In the genomic region with DNA sequence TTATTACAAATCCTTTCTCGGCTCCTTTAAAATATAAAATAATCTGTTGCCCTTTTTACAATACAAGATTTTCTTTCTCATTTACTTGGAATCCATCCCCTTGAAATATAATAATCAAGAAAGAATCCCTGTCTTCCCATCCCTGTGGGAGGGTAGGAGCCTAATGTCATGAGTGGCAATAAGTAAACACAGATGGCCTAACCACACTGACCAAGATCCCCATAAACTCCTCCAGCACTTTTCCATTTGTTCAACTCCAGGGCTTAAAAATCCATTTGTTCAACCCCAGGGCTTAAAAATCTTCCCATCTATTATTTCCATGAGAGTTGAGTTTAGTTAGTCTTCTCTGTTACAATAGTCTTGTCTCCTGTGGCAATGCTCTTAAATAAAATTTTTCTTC, we compare ENCODE assay signal across 27 cellular contexts.
A peak's percentile ranks its signal among the peaks of the same experiment; 100 is the strongest.
DNase-seq lines count a peak whose midpoint lies in the region; ATAC-seq and TF ChIP-seq lines count a peak whose summit lies in the region.
"Had no signal": no experiment of that assay in that cellular context is flagged by ENCODE, and none has a peak within 500 bp of the region (broad histone marks: within the 10 kb centered on the region; RNA-seq: fewer than 3 reads in every experiment).

No MANE protein-coding gene starts in this region.

- H3K36me3 ChIP-seq in PC-3 (ENCODE audit: low read depth, low read length): no peaks in the 10 kb centered on the region
- H3K36me3 ChIP-seq: BE2C had no signal

- H2AFZ ChIP-seq in PC-3 (ENCODE audit: low read length): no peak overlapping the region

- H3K4me1 Mint-ChIP-seq in glutamatergic neuron (ENCODE audit: low read depth, unreplicated experiment) (peaks cover 14% of the 10 kb centered on the region), Calu3 (ENCODE audit: low read depth, unreplicated experiment) (peaks cover 15% of the 10 kb centered on the region)
- H3K4me1 Mint-ChIP-seq in activated T-helper 2 cell treated with anti-CD3 and anti-CD28 coated beads, Interferon-gamma antibody, Interleukin-2, Interleukin-4, amounts not matched to agents 10 μg/mL and 5 μg/mL and 100 μg/mL, durations not matched to agents 14 hours and 24 hours and 36 hours (ENCODE audit: low read depth): no peaks in the 10 kb centered on the region
- H3K4me1 Mint-ChIP-seq: CD4-positive, CD25-positive, alpha-beta regulatory T cell had no signal

- ATAC-seq in PC-3: peak; percentile 86
- no peak for ATAC-seq in HG02798 (IDR thresholded peaks at IDR 0.05; ENCODE audit: poor library complexity, unreplicated experiment)
- ATAC-seq: A549, HCT116 had no signal

- H3K9me3 ChIP-seq in PC-3 (ENCODE audit: low read length): no peaks in the 10 kb centered on the region
- H3K9me3 ChIP-seq: A549, BE2C, Caco-2 had no signal

- peak overlapping the region; percentile 79 for H3K27ac Mint-ChIP-seq in glutamatergic neuron (ENCODE audit: unreplicated experiment)
- no peak overlapping the region for H3K27ac Mint-ChIP-seq in Calu3 (ENCODE audit: unreplicated experiment)
- H3K27ac Mint-ChIP-seq in activated T-helper 2 cell treated with anti-CD3 and anti-CD28 coated beads, Interferon-gamma antibody, Interleukin-2, Interleukin-4, amounts not matched to agents 10 μg/mL and 5 μg/mL and 100 μg/mL, durations not matched to agents 14 hours and 24 hours and 36 hours: no peak overlapping the region
- H3K27ac Mint-ChIP-seq: CD4-positive, CD25-positive, alpha-beta regulatory T cell had no signal

- BruUV-seq in PC-3 (replicated peaks; lab: Mats Ljungman, UMichigan): no TSS peak
- no TSS peak for BruUV-seq in Calu3 (replicated peaks; lab: Mats Ljungman, UMichigan)

- no peak overlapping the region for H3K27ac ChIP-seq in PC-3 (ENCODE audit: low read length)
- H3K27ac ChIP-seq: A549, SK-N-MC had no signal

- TF ChIP-seq CTCF in PC-3 (conservative IDR thresholded peaks at IDR 0.05; ENCODE audit: low read depth, low read length): no peak
- no peak for TF ChIP-seq CTCF in glutamatergic neuron (IDR thresholded peaks at IDR 0.05; ENCODE audit: partially characterized antibody, unreplicated experiment)
- no peak for TF ChIP-seq CTCF in Calu3 (IDR thresholded peaks at IDR 0.05; ENCODE audit: unreplicated experiment)

- no peak overlapping the region for H3K9ac ChIP-seq in PC-3 (ENCODE audit: low read length)

- H3K9me3 Mint-ChIP-seq in glutamatergic neuron (ENCODE audit: unreplicated experiment) (no peaks in the 10 kb centered on the region), Calu3 (ENCODE audit: low read depth, unreplicated experiment) (no peaks in the 10 kb centered on the region)
- peaks cover 22% of the 10 kb centered on the region for H3K9me3 Mint-ChIP-seq in activated T-helper 2 cell treated with anti-CD3 and anti-CD28 coated beads, Interferon-gamma antibody, Interleukin-2, Interleukin-4, amounts not matched to agents 10 μg/mL and 5 μg/mL and 100 μg/mL, durations not matched to agents 14 hours and 24 hours and 36 hours

- H3K27me3 Mint-ChIP-seq in glutamatergic neuron (ENCODE audit: unreplicated experiment) (no peaks in the 10 kb centered on the region), Calu3 (ENCODE audit: unreplicated experiment) (no peaks in the 10 kb centered on the region)
- no peaks in the 10 kb centered on the region for H3K27me3 Mint-ChIP-seq in activated T-helper 2 cell treated with anti-CD3 and anti-CD28 coated beads, Interferon-gamma antibody, Interleukin-2, Interleukin-4, amounts not matched to agents 10 μg/mL and 5 μg/mL and 100 μg/mL, durations not matched to agents 14 hours and 24 hours and 36 hours (ENCODE audit: low read depth)
- H3K27me3 Mint-ChIP-seq: CD4-positive, CD25-positive, alpha-beta regulatory T cell had no signal

- no peaks in the 10 kb centered on the region for H3K9me2 ChIP-seq in PC-3 (replicated peaks; ENCODE audit: low read length)

- H3K36me3 Mint-ChIP-seq in glutamatergic neuron (ENCODE audit: unreplicated experiment) (no peaks in the 10 kb centered on the region), Calu3 (ENCODE audit: insufficient read depth, unreplicated experiment) (no peaks in the 10 kb centered on the region)
- no peaks in the 10 kb centered on the region for H3K36me3 Mint-ChIP-seq in activated T-helper 2 cell treated with anti-CD3 and anti-CD28 coated beads, Interferon-gamma antibody, Interleukin-2, Interleukin-4, amounts not matched to agents 10 μg/mL and 5 μg/mL and 100 μg/mL, durations not matched to agents 14 hours and 24 hours and 36 hours (ENCODE audit: low read depth)
- H3K36me3 Mint-ChIP-seq: CD4-positive, CD25-positive, alpha-beta regulatory T cell had no signal

- no peak overlapping the region for H3K4me2 ChIP-seq in PC-3 (ENCODE audit: low read length)
- H3K4me2 ChIP-seq: A549 had no signal

- no peaks in the 10 kb centered on the region for H3F3A ChIP-seq in PC-3 (ENCODE audit: low read length, unreplicated experiment)

- intact Hi-C loops in PC-3 (cut with micrococcal nuclease): no loop called here
- intact Hi-C loops in Calu3 (cut with micrococcal nuclease; ENCODE audit: unreplicated experiment): loop anchor here (5.0 kb wide), 2 partner anchors 66 to 321 kb away; no protein-coding TSS in a partner anchor
- intact Hi-C loops in activated T-helper 2 cell treated with anti-CD3 and anti-CD28 coated beads, Interferon-gamma antibody, Interleukin-2, Interleukin-4, amounts not matched to agents 10 μg/mL and 5 μg/mL and 100 μg/mL, durations not matched to agents 14 hours and 24 hours and 36 hours (cut with micrococcal nuclease): no loop called here

- no peaks in the 10 kb centered on the region for H4K20me1 ChIP-seq in PC-3 (ENCODE audit: low read length)

- DNase-seq in HT1080 (ENCODE audit: low read depth) (peak; percentile 54), PC-3 (peak; percentile 57), glutamatergic neuron (no peak), non-pigmented ciliary epithelial cell (ENCODE audit: low read depth) (peak; percentile 2), Calu3 (no peak), OCI-M2 (lab: John Stamatoyannopoulos, UW; ENCODE audit: unreplicated experiment) (no peak)
- no peak for DNase-seq in activated T-helper 2 cell treated with anti-CD3 and anti-CD28 coated beads, Interferon-gamma antibody, Interleukin-2, Interleukin-4, amounts not matched to agents 10 μg/mL and 5 μg/mL and 100 μg/mL, durations not matched to agents 14 hours and 24 hours and 36 hours (ENCODE audit: low spot score)
- DNase-seq: BE2C; Caco-2; CD4-positive, CD25-positive, alpha-beta regulatory T cell; DMS53; GDM1; GOT3; Karpas-422; NCI-H1048; NCI-H146; NCI-H2029; NCI-H226; NCI-H510A treated with DMSO at 0.1 percent for 48 hours; NCI-H774; RPMI8226; SHP77; SW 1271 had no signal

- no peaks in the 10 kb centered on the region for H3K27me3 ChIP-seq in PC-3 (ENCODE audit: low read length)
- H3K27me3 ChIP-seq: BE2C had no signal

- CTCF ChIA-PET in PC-3 (lab: Charles Lee) (no interaction called here), Calu3 (lab: Charles Lee) (no interaction called here)

- POLR2A ChIA-PET in PC-3 (lab: Charles Lee; ENCODE audit: unreplicated experiment): no interaction called here

- H3K4me3 ChIP-seq in PC-3 (ENCODE audit: low read length): no peak overlapping the region
- H3K4me3 ChIP-seq: A549, SK-N-MC had no signal

- H3K4me1 ChIP-seq in PC-3 (ENCODE audit: insufficient read depth, low read length): 0 out of 2 replicates have a peak, but pooled peaks cover 3% of the 10 kb centered on the region
- H3K4me1 ChIP-seq: A549, BE2C, Caco-2 had no signal

- no peak overlapping the region for H3K4me3 Mint-ChIP-seq in glutamatergic neuron (ENCODE audit: unreplicated experiment)
- H3K4me3 Mint-ChIP-seq in Calu3 (ENCODE audit: low read depth, unreplicated experiment): no peak overlapping the region
- H3K4me3 Mint-ChIP-seq in activated T-helper 2 cell treated with anti-CD3 and anti-CD28 coated beads, Interferon-gamma antibody, Interleukin-2, Interleukin-4, amounts not matched to agents 10 μg/mL and 5 μg/mL and 100 μg/mL, durations not matched to agents 14 hours and 24 hours and 36 hours (ENCODE audit: low read depth): no peak overlapping the region
- H3K4me3 Mint-ChIP-seq: CD4-positive, CD25-positive, alpha-beta regulatory T cell had no signal

- H3K79me2 ChIP-seq in PC-3 (ENCODE audit: low read length): no peaks in the 10 kb centered on the region

Comparison
In these comparisons a context has a peak if more than half of its experiments do, and no peak if none do; other contexts are left out.
1. DNase-seq: peak in HT1080 (single experiment), PC-3 (single experiment) and non-pigmented ciliary epithelial cell (single experiment); none in glutamatergic neuron (single experiment), Calu3 (single experiment), activated T-helper 2 cell treated with anti-CD3 and anti-CD28 coated beads, Interferon-gamma antibody, Interleukin-2, Interleukin-4, amounts not matched to agents 10 μg/mL and 5 μg/mL and 100 μg/mL, durations not matched to agents 14 hours and 24 hours and 36 hours (single experiment) and OCI-M2 (single experiment).